In the genomic region with DNA sequence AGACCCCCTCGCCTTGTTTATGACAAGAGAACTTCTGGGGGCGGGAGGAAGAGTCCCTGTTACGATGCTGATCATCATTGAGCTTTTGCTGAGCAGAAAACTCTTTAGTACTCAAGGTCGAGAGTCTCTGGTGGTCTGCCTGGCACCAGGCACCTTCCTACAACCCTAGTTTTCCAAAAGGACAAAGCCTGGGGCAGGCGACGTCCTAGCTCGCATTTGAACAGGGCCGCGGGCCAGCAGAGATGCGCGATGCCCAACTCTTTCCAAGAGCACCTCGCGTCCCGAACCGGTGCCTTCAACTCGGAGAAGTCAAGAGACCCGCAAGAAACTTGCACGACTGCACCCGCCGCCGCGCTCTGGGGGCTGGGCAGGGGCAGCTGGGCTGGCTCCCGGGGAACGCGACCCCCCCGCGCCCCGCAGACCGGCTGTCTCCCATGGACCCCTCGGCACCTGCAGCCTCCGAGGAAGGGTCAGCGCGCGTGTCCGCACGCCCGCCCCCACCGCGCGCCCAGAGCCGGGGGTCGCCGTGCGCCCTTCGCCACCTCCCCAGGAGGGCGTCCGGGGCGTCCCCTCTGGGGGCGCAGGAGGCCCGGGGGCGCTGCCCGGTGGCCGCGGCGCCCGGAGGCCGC, we compare ENCODE assay signal across 8 cellular contexts. TPM values are rescaled to one million over a fixed set of nuclear protein-coding genes. Genes with fewer than 3 reads are reported as not detected.
DNase-seq lines count a peak whose midpoint lies in the region; ATAC-seq and TF ChIP-seq lines count a peak whose summit lies in the region.

No MANE protein-coding gene starts in this region.

- peaks cover 10% of the 10 kb centered on the region for H3K4me1 ChIP-seq in Caco-2

- no TSS peak for BruUV-seq in Caco-2 (replicated peaks; lab: Mats Ljungman, UMichigan)

- peaks cover 13% of the 10 kb centered on the region; the same call in 1 of the 2 replicates for H3K9me3 ChIP-seq in Caco-2

- no peak for TF ChIP-seq CTCF in Caco-2 (IDR thresholded peaks at IDR 0.05; ENCODE audit: insufficient read depth in 1 of 2, low read depth in 1 of 2, low read length in 1 of 2, severe bottlenecking in 1 of 2, unreplicated experiment in 1 of 2)

- H3K4me3 Mint-ChIP-seq in Caco-2 (ENCODE audit: unreplicated experiment), result peak overlapping the region; percentile 86

- POLR2A ChIA-PET in Caco-2 (lab: Charles Lee), result no interaction called here

- DNase-seq in Caco-2 (peak in 1 of 2 experiments; percentile 22), KG1 (lab: John Stamatoyannopoulos, UW) (peak; percentile 19), left ventricle myocardium superior (peak; percentile 59), retina (peak; percentile 81), NOMO-1 treated with DMSO at 0.1 percent for 48 hours (lab: John Stamatoyannopoulos, UW; ENCODE audit: unreplicated experiment) (no peak), DMS114 treated with DMSO at 0.1 percent for 48 hours (lab: John Stamatoyannopoulos, UW; ENCODE audit: unreplicated experiment) (no peak), HPDE6-E6E7 (ENCODE audit: extremely low spot score) (no peak)
- DNase-seq in activated naive CD4-positive, alpha-beta T cell treated with anti-CD3 and anti-CD28 coated beads, Interleukin-2, amount 50 U/mL, for 72 hours (ENCODE audit: low spot score in 2 of 2), result peak in 1 of 2 donors; percentile 30

- H3K27ac Mint-ChIP-seq in Caco-2 (ENCODE audit: unreplicated experiment), result peak overlapping the region; percentile 72
- peak overlapping the region in 1 of 2 donors; percentile 66 for H3K27ac Mint-ChIP-seq in activated naive CD4-positive, alpha-beta T cell treated with anti-CD3 and anti-CD28 coated beads, Interleukin-2, amount 50 U/mL, for 72 hours

- no peaks in the 10 kb centered on the region for H3K27me3 ChIP-seq in Caco-2 (replicated peaks; ENCODE audit: control insufficient read depth, insufficient read depth, low read length)

- no peaks in the 10 kb centered on the region for H3K27me3 Mint-ChIP-seq in Caco-2 (ENCODE audit: insufficient read depth, unreplicated experiment)

- H3K4me3 ChIP-seq in Caco-2 (ENCODE audit: low read depth, low read length), result peak overlapping the region; percentile 65

- peaks cover 15% of the 10 kb centered on the region for H3K9me3 Mint-ChIP-seq in Caco-2 (ENCODE audit: unreplicated experiment)
- H3K9me3 Mint-ChIP-seq in activated naive CD4-positive, alpha-beta T cell treated with anti-CD3 and anti-CD28 coated beads, Interleukin-2, amount 50 U/mL, for 72 hours, result no peaks in the 10 kb centered on the region

- no peaks in the 10 kb centered on the region for H3K36me3 ChIP-seq in Caco-2 (ENCODE audit: control insufficient read depth, insufficient read depth, low read length)

- no peaks in the 10 kb centered on the region for H3K36me3 Mint-ChIP-seq in Caco-2 (ENCODE audit: insufficient read depth, unreplicated experiment)
- H3K36me3 Mint-ChIP-seq in activated naive CD4-positive, alpha-beta T cell treated with anti-CD3 and anti-CD28 coated beads, Interleukin-2, amount 50 U/mL, for 72 hours, result peaks cover 0 to 5% of the 10 kb centered on the region in 2 donors

- intact Hi-C loops in Caco-2 (cut with micrococcal nuclease; ENCODE audit: unreplicated experiment) (no loop called here), left ventricle myocardium superior (cut with micrococcal nuclease) (no loop called here)

- CTCF ChIA-PET in Caco-2 (lab: Charles Lee), result interaction anchor here (1.2 kb wide), 1 partner anchor 19 kb away, joined by 3 read pairs; no protein-coding TSS in a partner anchor

- no peaks in the 10 kb centered on the region for H3K4me1 Mint-ChIP-seq in Caco-2 (ENCODE audit: low read depth, unreplicated experiment)

- peak; percentile 3 to 23 for ATAC-seq in activated naive CD4-positive, alpha-beta T cell treated with anti-CD3 and anti-CD28 coated beads, Interleukin-2, amount 50 U/mL, for 72 hours
- ATAC-seq in left ventricle myocardium superior, result no peak

RNA-seq across cellular contexts. Expression of gene BCL7A, which starts 0.4 kb away (rescaled TPM):
- 13.0 and 15.5 TPM in 2 replicates for total RNA-seq in Caco-2 (2022)
- total RNA-seq in activated naive CD4-positive, alpha-beta T cell treated with anti-CD3 and anti-CD28 coated beads, Interleukin-2, amount 50 U/mL, for 72 hours, result 1 to 10 TPM; 3.3 to 5.8 TPM
- 17.5 TPM for total RNA-seq in left ventricle myocardium superior

RNA-seq across cellular contexts. Expression of gene MLXIP, which starts 57.2 kb away (rescaled TPM):
- 51.3 and 54.5 TPM in 2 replicates for total RNA-seq in Caco-2 (2022)
- total RNA-seq in activated naive CD4-positive, alpha-beta T cell treated with anti-CD3 and anti-CD28 coated beads, Interleukin-2, amount 50 U/mL, for 72 hours, result 10 to 100 TPM; 34.9 to 36.0 TPM
- 30.2 TPM for total RNA-seq in left ventricle myocardium superior

Comparison
In these comparisons a context has a peak if more than half of its experiments do, and no peak if none do; other contexts are left out.
1. DNase-seq: peak in KG1 (single experiment), left ventricle myocardium superior (single experiment) and retina (single experiment); none in NOMO-1 treated with DMSO at 0.1 percent for 48 hours (single experiment), DMS114 treated with DMSO at 0.1 percent for 48 hours (single experiment) and HPDE6-E6E7 (single experiment).